28 cellular contexts compared by ENCODE assay signal in genomic region chr3:53642211-53642610, GRCh38.
"Had no signal": no experiment of that assay in that cellular context is flagged by ENCODE, and none has a peak within 500 bp of the region (broad histone marks: within the 10 kb centered on the region; RNA-seq: fewer than 3 reads in every experiment).

No MANE protein-coding gene starts in this region.

- DNase-seq: naive thymus-derived CD8-positive, alpha-beta T cell; nephron progenitor cell; nucleus accumbens; ovary; posterior cingulate gyrus; psoas muscle; right cardiac atrium; spleen; stimulated activated CD4-positive, alpha-beta T cell treated with anti-CD3 and anti-CD28 coated beads, Interleukin-12 subunit alpha, Interleukin-12 subunit beta, amount 100 ng/mL, for 4 hours; stimulated activated CD4-positive, alpha-beta T cell treated with anti-CD3 and anti-CD28 coated beads, Interleukin-1b, Interleukin-23, amount 100 ng/mL, for 48 hours; stimulated activated CD4-positive, alpha-beta T cell treated with anti-CD3 and anti-CD28 coated beads, Interleukin-4, amount 100 ng/mL, for 1 hour; stimulated activated CD4-positive, alpha-beta T cell treated with anti-CD3 and anti-CD28 coated beads, Interleukin-4, amount 100 ng/mL, for 4 hours; stimulated activated CD8-positive, alpha-beta memory T cell treated with anti-CD3 and anti-CD28 coated beads, Interleukin-4, amount 100 ng/mL, for 48 hours; stimulated activated naive CD4-positive, alpha-beta T cell; stimulated activated naive CD8-positive, alpha-beta T cell treated with anti-CD3 and anti-CD28 coated beads, Interleukin-15, amount 100 ng/mL, for 72 hours; stimulated activated naive CD8-positive, alpha-beta T cell treated with anti-CD3 and anti-CD28 coated beads, Interleukin-15, Interleukin-2, amounts not matched to agents 100 U/mL and 50 U/mL, for 24 hours; testis; tibial artery; transverse colon; upper lobe of right lung; uterus had no signal

- H3K27ac ChIP-seq: neutrophil, ovary, parathyroid adenoma, psoas muscle, skin epidermis, spleen, suprapubic skin, testis, tibial artery, transverse colon, upper lobe of right lung, uterus had no signal

- H3K9me3 ChIP-seq: neutrophil, ovary, psoas muscle, spleen, suprapubic skin, testis, tibial artery, transverse colon, upper lobe of right lung, uterus had no signal

- H3K36me3 ChIP-seq: neutrophil, ovary, spleen, suprapubic skin, tibial artery, transverse colon, upper lobe of right lung, uterus had no signal

- H3K27me3 ChIP-seq: ovary, suprapubic skin, testis, transverse colon, upper lobe of right lung, uterus had no signal

- H3K4me3 ChIP-seq: ovary, psoas muscle, skin epidermis, smooth muscle cell, spleen, suprapubic skin, testis, tibial artery, transverse colon, upper lobe of right lung, uterus had no signal

- H3K4me1 ChIP-seq: parathyroid adenoma, psoas muscle, spleen, testis, tibial artery, transverse colon, upper lobe of right lung, uterus had no signal

- H2AFZ ChIP-seq: parathyroid adenoma had no signal

- H3K4me2 ChIP-seq: smooth muscle cell had no signal

- H3K9ac ChIP-seq: parathyroid adenoma had no signal

- ATAC-seq: naive thymus-derived CD8-positive, alpha-beta T cell; psoas muscle; sciatic nerve; stimulated activated memory B cell treated with anti-CD40 and anti-IgM and Interleukin-4, amounts not matched to agents 10 μg/mL and 1 μg/mL and 100 μg/mL, for 72 hours; stimulated activated naive CD8-positive, alpha-beta T cell treated with anti-CD3 and anti-CD28 coated beads, Interleukin-15, amount 100 ng/mL, for 72 hours; stimulated activated naive CD8-positive, alpha-beta T cell treated with anti-CD3 and anti-CD28 coated beads, Interleukin-15, Interleukin-2, amounts not matched to agents 100 U/mL and 50 U/mL, for 24 hours; upper lobe of right lung had no signal
